Comparison of ENCODE assay signal across 20 cellular contexts in the genomic region with DNA sequence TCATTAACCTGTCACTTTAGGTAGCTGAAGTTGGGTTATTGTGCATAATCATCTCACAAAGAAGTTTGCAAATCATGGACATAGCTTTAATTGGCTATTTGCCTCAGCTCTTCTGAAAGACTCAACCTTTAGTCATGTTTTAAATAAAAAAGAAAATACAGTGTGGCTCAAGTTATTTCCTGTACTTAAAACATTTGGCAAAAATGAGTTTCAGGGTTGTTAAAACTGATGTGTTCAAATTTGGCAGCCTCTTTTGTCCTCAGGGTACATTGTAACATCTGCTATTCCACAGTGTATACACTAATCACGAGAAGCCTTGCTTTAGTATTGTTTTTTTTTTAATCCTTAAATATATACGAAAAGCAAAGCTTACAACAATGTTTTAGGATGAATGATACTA. TPM values are rescaled to one million over a fixed set of nuclear protein-coding genes. Genes with fewer than 3 reads are reported as not detected.
DNase-seq lines count a peak whose midpoint lies in the region; TF ChIP-seq lines count a peak whose summit lies in the region.
"Had no signal": no experiment of that assay in that cellular context is flagged by ENCODE, and none has a peak within 500 bp of the region (broad histone marks: within the 10 kb centered on the region; RNA-seq: fewer than 3 reads in every experiment).

No MANE protein-coding gene starts in this region.

- no peak overlapping the region for H3K9ac ChIP-seq in SK-N-MC (ENCODE audit: insufficient read length)
- H3K9ac ChIP-seq in fibroblast of lung (ENCODE audit: insufficient read depth, low read length), result no peak overlapping the region

- H2AFZ ChIP-seq in fibroblast of lung (ENCODE audit: low read length), result no peak overlapping the region
- H2AFZ ChIP-seq: GM23338 had no signal

- H3K4me2 ChIP-seq in fibroblast of lung (ENCODE audit: extremely low read depth, insufficient read depth, low read length), result no peak overlapping the region
- H3K4me2 ChIP-seq: GM23338 had no signal

- no peaks in the 10 kb centered on the region for H3K27me3 Mint-ChIP-seq in activated T-helper 2 cell treated with anti-CD3 and anti-CD28 coated beads, Interferon-gamma antibody, Interleukin-2, Interleukin-4, amounts not matched to agents 10 μg/mL and 5 μg/mL and 100 μg/mL, durations not matched to agents 14 hours and 24 hours and 36 hours (ENCODE audit: low read depth)
- H3K27me3 Mint-ChIP-seq: activated naive CD8-positive, alpha-beta T cell treated with anti-CD3 and anti-CD28 coated beads for 36 hours had no signal

- no peaks in the 10 kb centered on the region for H3K9me3 ChIP-seq in SK-N-MC (ENCODE audit: low read depth, low read length)
- no peaks in the 10 kb centered on the region for H3K9me3 ChIP-seq in fibroblast of lung (ENCODE audit: control insufficient read depth, insufficient read depth, low read depth, low read length)

- no peaks in the 10 kb centered on the region for H3K4me1 Mint-ChIP-seq in activated T-helper 2 cell treated with anti-CD3 and anti-CD28 coated beads, Interferon-gamma antibody, Interleukin-2, Interleukin-4, amounts not matched to agents 10 μg/mL and 5 μg/mL and 100 μg/mL, durations not matched to agents 14 hours and 24 hours and 36 hours (ENCODE audit: low read depth)
- H3K4me1 Mint-ChIP-seq: activated naive CD8-positive, alpha-beta T cell treated with anti-CD3 and anti-CD28 coated beads for 36 hours; CD14-positive monocyte; mesothelial cell of epicardium; neural crest cell had no signal

- H3K27me3 ChIP-seq in fibroblast of lung (ENCODE audit: control insufficient read depth, insufficient read depth, low read length), result no peaks in the 10 kb centered on the region
- H3K27me3 ChIP-seq: cardiac muscle cell had no signal

- peak overlapping the region; percentile 56 for H3K4me3 ChIP-seq in SK-N-MC
- H3K4me3 ChIP-seq in fibroblast of lung (replicated peaks in 1 of 4; ENCODE audit: control extremely low read depth in 1 of 4, insufficient read depth in 1 of 4, low read depth in 3 of 4, low read length in 4 of 4), result no peak overlapping the region
- H3K4me3 ChIP-seq: cardiac muscle cell, GM23338 had no signal

- H3K27ac Mint-ChIP-seq in activated T-helper 2 cell treated with anti-CD3 and anti-CD28 coated beads, Interferon-gamma antibody, Interleukin-2, Interleukin-4, amounts not matched to agents 10 μg/mL and 5 μg/mL and 100 μg/mL, durations not matched to agents 14 hours and 24 hours and 36 hours, result no peak overlapping the region
- H3K27ac Mint-ChIP-seq: activated naive CD8-positive, alpha-beta T cell treated with anti-CD3 and anti-CD28 coated beads for 36 hours; CD14-positive monocyte; GM23338; mesothelial cell of epicardium had no signal

- intact Hi-C loops in activated T-helper 2 cell treated with anti-CD3 and anti-CD28 coated beads, Interferon-gamma antibody, Interleukin-2, Interleukin-4, amounts not matched to agents 10 μg/mL and 5 μg/mL and 100 μg/mL, durations not matched to agents 14 hours and 24 hours and 36 hours (cut with micrococcal nuclease), result no loop called here

- no peaks in the 10 kb centered on the region for H4K20me1 ChIP-seq in fibroblast of lung (ENCODE audit: control insufficient read depth, extremely low read depth, insufficient read depth, low read length)

- no peaks in the 10 kb centered on the region for H3K79me2 ChIP-seq in fibroblast of lung (ENCODE audit: control insufficient read depth, insufficient read depth, low read length)

- H3K4me1 ChIP-seq in fibroblast of lung (ENCODE audit: control insufficient read depth, extremely low read depth, insufficient read depth, low read length), result no peaks in the 10 kb centered on the region

- no peaks in the 10 kb centered on the region for H3K36me3 Mint-ChIP-seq in activated T-helper 2 cell treated with anti-CD3 and anti-CD28 coated beads, Interferon-gamma antibody, Interleukin-2, Interleukin-4, amounts not matched to agents 10 μg/mL and 5 μg/mL and 100 μg/mL, durations not matched to agents 14 hours and 24 hours and 36 hours (ENCODE audit: low read depth)
- H3K36me3 Mint-ChIP-seq: activated naive CD8-positive, alpha-beta T cell treated with anti-CD3 and anti-CD28 coated beads for 36 hours; CD14-positive monocyte; mesothelial cell of epicardium had no signal

- DNase-seq in GM04504 (ENCODE audit: low read depth), result peak; percentile 54
- DNase-seq in SK-N-MC (ENCODE audit: low read depth, low spot score), result peak; percentile 87
- DNase-seq in fibroblast of lung (ENCODE audit: low read depth in 2 of 2), result peak; percentile 44 to 55
- peak; percentile 68 for DNase-seq in stromal cell of bone marrow (ENCODE audit: low read depth)
- no peak for DNase-seq in HT-29 (ENCODE audit: low spot score)
- no peak for DNase-seq in stimulated activated CD4-positive, alpha-beta T cell treated with anti-CD3 and anti-CD28 coated beads, Interleukin-4, amount 100 ng/mL, for 4 hours
- no peak for DNase-seq in activated T-helper 2 cell treated with anti-CD3 and anti-CD28 coated beads, Interferon-gamma antibody, Interleukin-2, Interleukin-4, amounts not matched to agents 10 μg/mL and 5 μg/mL and 100 μg/mL, durations not matched to agents 14 hours and 24 hours and 36 hours (ENCODE audit: low spot score)
- DNase-seq: activated CD4-positive, alpha-beta T cell treated with anti-CD3 and anti-CD28 coated beads, Interleukin-2, amount 50 U/mL, for 4 hours; activated naive CD8-positive, alpha-beta T cell treated with anti-CD3 and anti-CD28 coated beads for 36 hours; left colon; NCI-H1694; NCI-H226; RPMI8226; WERI-Rb-1 had no signal

- H3K4me3 Mint-ChIP-seq in activated T-helper 2 cell treated with anti-CD3 and anti-CD28 coated beads, Interferon-gamma antibody, Interleukin-2, Interleukin-4, amounts not matched to agents 10 μg/mL and 5 μg/mL and 100 μg/mL, durations not matched to agents 14 hours and 24 hours and 36 hours (ENCODE audit: low read depth), result no peak overlapping the region
- H3K4me3 Mint-ChIP-seq: activated naive CD8-positive, alpha-beta T cell treated with anti-CD3 and anti-CD28 coated beads for 36 hours; CD14-positive monocyte; GM23338; mesothelial cell of epicardium; neural crest cell had no signal

- peaks cover 9% of the 10 kb centered on the region for H3K9me3 Mint-ChIP-seq in activated T-helper 2 cell treated with anti-CD3 and anti-CD28 coated beads, Interferon-gamma antibody, Interleukin-2, Interleukin-4, amounts not matched to agents 10 μg/mL and 5 μg/mL and 100 μg/mL, durations not matched to agents 14 hours and 24 hours and 36 hours
- H3K9me3 Mint-ChIP-seq: activated naive CD8-positive, alpha-beta T cell treated with anti-CD3 and anti-CD28 coated beads for 36 hours had no signal

- TF ChIP-seq CTCF in fibroblast of lung (conservative IDR thresholded peaks at IDR 0.05 in 1 of 2, IDR thresholded peaks at IDR 0.05 in 1 of 2; ENCODE audit: low read depth in 1 of 2, low read length in 2 of 2), result no peak

- H3K36me3 ChIP-seq in SK-N-MC (ENCODE audit: insufficient read depth, low read length) (no peaks in the 10 kb centered on the region), fibroblast of lung (ENCODE audit: control insufficient read depth, insufficient read depth, low read length) (no peaks in the 10 kb centered on the region)
- H3K36me3 ChIP-seq: cardiac muscle cell, WERI-Rb-1 had no signal

- peak overlapping the region; percentile 92 for H3K27ac ChIP-seq in SK-N-MC
- H3K27ac ChIP-seq in fibroblast of lung (ENCODE audit: insufficient read depth, low read length), result no peak overlapping the region
- H3K27ac ChIP-seq: cardiac muscle cell, WERI-Rb-1 had no signal

RNA-seq across cellular contexts. Expression of a gene that starts 31.5 kb away (rescaled TPM):
- 0.17 and 0.26 TPM in 2 replicates for total RNA-seq in fibroblast of lung
- polyA plus RNA-seq in fibroblast of lung, result 0.08 and 0.16 TPM in 2 replicates
- polyA plus RNA-seq in fibroblast of lung (2012), result 0.12 and 0.13 TPM in 2 replicates
- not detected in 2 replicates for polyA minus RNA-seq in fibroblast of lung (ENCODE audit: low replicate concordance)
- 18.6 and 33.7 TPM in 2 replicates for total RNA-seq in HT-29 (2014; rRNA removed; shearing (Covaris generic))
- 0.48 and 1.2 TPM in 2 replicates for total RNA-seq in activated T-helper 2 cell treated with anti-CD3 and anti-CD28 coated beads, Interferon-gamma antibody, Interleukin-2, Interleukin-4, amounts not matched to agents 10 μg/mL and 5 μg/mL and 100 μg/mL, durations not matched to agents 14 hours and 24 hours and 36 hours
- total RNA-seq: neural crest cell, pulmonary artery endothelial cell had no signal

Comparison
In these comparisons a context has a peak if more than half of its experiments do, and no peak if none do; other contexts are left out.
1. DNase-seq: peak in GM04504 (single experiment), SK-N-MC (single experiment), fibroblast of lung (2 of 2) and stromal cell of bone marrow (single experiment); none in HT-29 (single experiment), stimulated activated CD4-positive, alpha-beta T cell treated with anti-CD3 and anti-CD28 coated beads, Interleukin-4, amount 100 ng/mL, for 4 hours (0 of 2) and activated T-helper 2 cell treated with anti-CD3 and anti-CD28 coated beads, Interferon-gamma antibody, Interleukin-2, Interleukin-4, amounts not matched to agents 10 μg/mL and 5 μg/mL and 100 μg/mL, durations not matched to agents 14 hours and 24 hours and 36 hours (single experiment).